ENCODE assay signal across 13 cellular contexts in genomic region chr2:27372937-27373336, GRCh38. TPM values are rescaled to one million over a fixed set of nuclear protein-coding genes. Genes with fewer than 3 reads are reported as not detected.
DNase-seq lines count a peak whose midpoint lies in the region; ATAC-seq and TF ChIP-seq lines count a peak whose summit lies in the region.
"Had no signal": no experiment of that assay in that cellular context is flagged by ENCODE, and none has a peak within 500 bp of the region (broad histone marks: within the 10 kb centered on the region; RNA-seq: fewer than 3 reads in every experiment).

No MANE protein-coding gene starts in this region.

- H3K4me1 Mint-ChIP-seq in activated naive CD4-positive, alpha-beta T cell treated with anti-CD3 and anti-CD28 coated beads, Interleukin-2, amount 10 ng/mL, durations not matched to agents 7 days and 5 days = peaks cover 51% of the 10 kb centered on the region
- H3K4me1 Mint-ChIP-seq in activated CD4-positive, alpha-beta memory T cell treated with anti-CD3 and anti-CD28 coated beads, Interleukin-2, amount 10 ng/mL, durations not matched to agents 7 days and 5 days = peaks cover 45% of the 10 kb centered on the region
- peaks cover 43 to 46% of the 10 kb centered on the region in 2 donors for H3K4me1 Mint-ChIP-seq in immature natural killer cell

- H3K27ac Mint-ChIP-seq in activated naive CD4-positive, alpha-beta T cell treated with anti-CD3 and anti-CD28 coated beads, Interleukin-2, amount 10 ng/mL, durations not matched to agents 7 days and 5 days = peak overlapping the region; percentile 80
- peak overlapping the region; percentile 92 for H3K27ac Mint-ChIP-seq in activated CD4-positive, alpha-beta memory T cell treated with anti-CD3 and anti-CD28 coated beads, Interleukin-2, amount 10 ng/mL, durations not matched to agents 7 days and 5 days
- H3K27ac Mint-ChIP-seq in immature natural killer cell = peak overlapping the region; percentile 53 to 98 (median 76)

- intact Hi-C loops in upper lobe of right lung (cut with DNase I) = no loop called here

- H3K4me3 ChIP-seq in upper lobe of right lung = no peak overlapping the region
- H3K4me3 ChIP-seq: thoracic aorta had no signal

- H3K27me3 ChIP-seq in upper lobe of right lung = no peaks in the 10 kb centered on the region

- H3K9me3 ChIP-seq in upper lobe of right lung = no peaks in the 10 kb centered on the region
- H3K9me3 ChIP-seq: thoracic aorta had no signal

- H3K9me3 Mint-ChIP-seq in activated naive CD4-positive, alpha-beta T cell treated with anti-CD3 and anti-CD28 coated beads, Interleukin-2, amount 10 ng/mL, durations not matched to agents 7 days and 5 days = no peaks in the 10 kb centered on the region
- H3K9me3 Mint-ChIP-seq in activated CD4-positive, alpha-beta memory T cell treated with anti-CD3 and anti-CD28 coated beads, Interleukin-2, amount 10 ng/mL, durations not matched to agents 7 days and 5 days = no peaks in the 10 kb centered on the region
- no peaks in the 10 kb centered on the region for H3K9me3 Mint-ChIP-seq in immature natural killer cell

- CTCF ChIA-PET in activated naive CD4-positive, alpha-beta T cell treated with anti-CD3 and anti-CD28 coated beads, Interleukin-2, amount 10 ng/mL, durations not matched to agents 7 days and 5 days (lab: Charles Lee) = interaction anchor here (1.8 kb wide), 1 partner anchor 310 kb away, joined by 5 read pairs; no protein-coding TSS in a partner anchor
- CTCF ChIA-PET in activated CD4-positive, alpha-beta memory T cell treated with anti-CD3 and anti-CD28 coated beads, Interleukin-2, amount 10 ng/mL, durations not matched to agents 7 days and 5 days (lab: Charles Lee) = interaction anchor here (2.1 to 2.8 kb wide), 2 partner anchors 10 to 310 kb away, joined by 6 to 14 read pairs; no protein-coding TSS in a partner anchor

- DNase-seq in activated naive CD4-positive, alpha-beta T cell treated with anti-CD3 and anti-CD28 coated beads, Interleukin-2, amount 10 ng/mL, durations not matched to agents 7 days and 5 days = peak; percentile 46
- DNase-seq in activated naive CD4-positive, alpha-beta T cell treated with anti-CD3 and anti-CD28 coated beads, Interleukin-2, amount 50 U/mL, for 16 hours = no peak
- DNase-seq in activated CD4-positive, alpha-beta memory T cell treated with anti-CD3 and anti-CD28 coated beads, Interleukin-2, amount 10 ng/mL, durations not matched to agents 7 days and 5 days = no peak
- DNase-seq in immature natural killer cell (no peak), upper lobe of right lung (no peak), middle frontal gyrus (ENCODE audit: extremely low spot score, low spot score) (no peak)
- DNase-seq: DMS79 treated with DMSO at 0.1 percent for 48 hours, nucleus accumbens had no signal

- peak overlapping the region; percentile 47 for H3K4me3 Mint-ChIP-seq in activated naive CD4-positive, alpha-beta T cell treated with anti-CD3 and anti-CD28 coated beads, Interleukin-2, amount 10 ng/mL, durations not matched to agents 7 days and 5 days
- peak overlapping the region; percentile 48 for H3K4me3 Mint-ChIP-seq in activated CD4-positive, alpha-beta memory T cell treated with anti-CD3 and anti-CD28 coated beads, Interleukin-2, amount 10 ng/mL, durations not matched to agents 7 days and 5 days
- peak overlapping the region in 4 of 5 donors; percentile 18 to 64 (median 37) for H3K4me3 Mint-ChIP-seq in immature natural killer cell

- no peak for ATAC-seq in upper lobe of right lung
- ATAC-seq in HG03159 (IDR thresholded peaks at IDR 0.05; ENCODE audit: unreplicated experiment) = no peak
- ATAC-seq in GM19328 (IDR thresholded peaks at IDR 0.05; ENCODE audit: unreplicated experiment) = no peak
- ATAC-seq: HepG2, left lobe of liver had no signal

- no peaks in the 10 kb centered on the region for H3K27me3 Mint-ChIP-seq in activated naive CD4-positive, alpha-beta T cell treated with anti-CD3 and anti-CD28 coated beads, Interleukin-2, amount 10 ng/mL, durations not matched to agents 7 days and 5 days
- no peaks in the 10 kb centered on the region for H3K27me3 Mint-ChIP-seq in activated CD4-positive, alpha-beta memory T cell treated with anti-CD3 and anti-CD28 coated beads, Interleukin-2, amount 10 ng/mL, durations not matched to agents 7 days and 5 days
- peaks cover 4 to 8% (median 4%) of the 10 kb centered on the region in 3 donors for H3K27me3 Mint-ChIP-seq in immature natural killer cell (ENCODE audit: low read depth in 3 of 3)

- POLR2A ChIA-PET in activated CD4-positive, alpha-beta memory T cell treated with anti-CD3 and anti-CD28 coated beads, Interleukin-2, amount 10 ng/mL, durations not matched to agents 7 days and 5 days (lab: Charles Lee) = interaction anchor here (0.6 to 5.4 kb wide), 7 partner anchors 7 to 255 kb away, joined by 3 to 96 read pairs (median 16); partner anchors contain the start of genes CCDC121, GPN1, GTF3C2 and MPV17

- H3K36me3 ChIP-seq in upper lobe of right lung = peaks cover 67% of the 10 kb centered on the region

- peak overlapping the region; percentile 94 for H3K27ac ChIP-seq in upper lobe of right lung
- H3K27ac ChIP-seq: thoracic aorta had no signal

- peaks cover 29% of the 10 kb centered on the region for H3K4me1 ChIP-seq in upper lobe of right lung

- peaks cover 62% of the 10 kb centered on the region for H3K36me3 Mint-ChIP-seq in activated naive CD4-positive, alpha-beta T cell treated with anti-CD3 and anti-CD28 coated beads, Interleukin-2, amount 10 ng/mL, durations not matched to agents 7 days and 5 days
- H3K36me3 Mint-ChIP-seq in activated CD4-positive, alpha-beta memory T cell treated with anti-CD3 and anti-CD28 coated beads, Interleukin-2, amount 10 ng/mL, durations not matched to agents 7 days and 5 days (ENCODE audit: low read depth) = peaks cover 75% of the 10 kb centered on the region
- peaks cover 0 to 36% (median 16%) of the 10 kb centered on the region in 3 donors for H3K36me3 Mint-ChIP-seq in immature natural killer cell

- TF ChIP-seq CTCF in upper lobe of right lung (IDR thresholded peaks at IDR 0.05) = no peak

RNA-seq across cellular contexts. Expression of gene SNX17, which starts 2.5 kb away (rescaled TPM):
- 100 to 1,000 TPM; 116 to 123 TPM for total RNA-seq in activated CD4-positive, alpha-beta memory T cell treated with anti-CD3 and anti-CD28 coated beads, Interleukin-2, amount 10 ng/mL, durations not matched to agents 7 days and 5 days
- polyA plus RNA-seq in immature natural killer cell = 100 to 1,000 TPM; 236 to 321 (median 261) TPM
- total RNA-seq in upper lobe of right lung = 97.6 TPM

RNA-seq across cellular contexts. Expression of gene EIF2B4, which starts 2.8 kb away (rescaled TPM):
- 10 to 100 TPM; 34.1 to 36.9 TPM for total RNA-seq in activated CD4-positive, alpha-beta memory T cell treated with anti-CD3 and anti-CD28 coated beads, Interleukin-2, amount 10 ng/mL, durations not matched to agents 7 days and 5 days
- 10 to 100 TPM; 21.3 to 33.1 (median 24.7) TPM for polyA plus RNA-seq in immature natural killer cell
- total RNA-seq in upper lobe of right lung = 35.0 TPM

RNA-seq across cellular contexts. Expression of gene ZNF513, which starts 7.6 kb away (rescaled TPM):
- total RNA-seq in activated CD4-positive, alpha-beta memory T cell treated with anti-CD3 and anti-CD28 coated beads, Interleukin-2, amount 10 ng/mL, durations not matched to agents 7 days and 5 days = 10 to 100 TPM; 15.6 to 16.7 TPM
- polyA plus RNA-seq in immature natural killer cell = 1 to 10 TPM; 2.2 to 6.3 (median 2.7) TPM
- total RNA-seq in upper lobe of right lung = 14.2 TPM

RNA-seq across cellular contexts. Expression of gene GTF3C2, which starts 16.4 kb away (rescaled TPM):
- total RNA-seq in activated CD4-positive, alpha-beta memory T cell treated with anti-CD3 and anti-CD28 coated beads, Interleukin-2, amount 10 ng/mL, durations not matched to agents 7 days and 5 days = 10 to 100 TPM; 49.0 to 49.1 TPM
- polyA plus RNA-seq in immature natural killer cell = 10 to 100 TPM; 22.1 to 43.7 (median 34.7) TPM
- total RNA-seq in upper lobe of right lung = 54.4 TPM

RNA-seq across cellular contexts. Expression of gene PPM1G, which starts 36.5 kb away (rescaled TPM):
- total RNA-seq in activated CD4-positive, alpha-beta memory T cell treated with anti-CD3 and anti-CD28 coated beads, Interleukin-2, amount 10 ng/mL, durations not matched to agents 7 days and 5 days = 100 to 1,000 TPM; 119 to 122 TPM
- 100 to 1,000 TPM in 2 of 3 donors, 10 to 100 TPM in 1; 71.3 to 116 (median 104) TPM for polyA plus RNA-seq in immature natural killer cell
- 51.8 TPM for total RNA-seq in upper lobe of right lung
